Comparison of ENCODE assay signal across 23 cellular contexts in genomic region chr14:56197150-56197549, GRCh38.
"Had no signal": no experiment of that assay in that cellular context is flagged by ENCODE, and none has a peak within 500 bp of the region (broad histone marks: within the 10 kb centered on the region; RNA-seq: fewer than 3 reads in every experiment).

No MANE protein-coding gene starts in this region.

- H3K27me3 Mint-ChIP-seq: naive thymus-derived CD8-positive, alpha-beta T cell; progenitor cell of endocrine pancreas; stimulated activated naive B cell treated with anti-CD40 and anti-IgM and Interleukin-4, amounts not matched to agents 10 μg/mL and 1 μg/mL and 100 μg/mL, for 72 hours had no signal

- H3K4me3 ChIP-seq: dorsolateral prefrontal cortex, heart left ventricle, lung, mucosa of descending colon, pancreas, spleen, stomach, thoracic aorta, transverse colon had no signal

- H3K27ac ChIP-seq: dorsolateral prefrontal cortex, pancreas, spleen, thoracic aorta had no signal

- H3K27ac Mint-ChIP-seq: progenitor cell of endocrine pancreas; stimulated activated naive B cell treated with anti-CD40 and anti-IgM and Interleukin-4, amounts not matched to agents 10 μg/mL and 1 μg/mL and 100 μg/mL, for 72 hours had no signal

- H3K36me3 ChIP-seq: heart left ventricle, pancreas, spleen, stomach, thoracic aorta, transverse colon had no signal

- H3K9me3 Mint-ChIP-seq: naive thymus-derived CD8-positive, alpha-beta T cell; stimulated activated naive B cell treated with anti-CD40 and anti-IgM and Interleukin-4, amounts not matched to agents 10 μg/mL and 1 μg/mL and 100 μg/mL, for 72 hours had no signal

- FAIRE-seq: frontal cortex, pancreas had no signal

- H3K4me3 Mint-ChIP-seq: naive thymus-derived CD8-positive, alpha-beta T cell; stimulated activated naive B cell treated with anti-CD40 and anti-IgM and Interleukin-4, amounts not matched to agents 10 μg/mL and 1 μg/mL and 100 μg/mL, for 72 hours had no signal

- DNase-seq: cortex of kidney; dorsolateral prefrontal cortex; effector CD8-positive, alpha-beta T cell; heart left ventricle; hippocampal formation; left colon; left ventricle myocardium superior; mucosa of descending colon; naive thymus-derived CD8-positive, alpha-beta T cell; pancreas; right cardiac atrium; spleen; stimulated activated CD4-positive, alpha-beta T cell treated with anti-CD3 and anti-CD28 coated beads, Interleukin-15, amount 100 ng/mL, for 24 hours; stimulated activated CD4-positive, alpha-beta T cell treated with anti-CD3 and anti-CD28 coated beads, Interleukin-2, amount 100 ng/mL, for 24 hours; stimulated activated CD4-positive, alpha-beta T cell treated with anti-CD3 and anti-CD28 coated beads, Interleukin-4, amount 100 ng/mL, for 4 hours; stimulated activated naive B cell treated with anti-CD40 and anti-IgM and Interleukin-4, amounts not matched to agents 10 μg/mL and 1 μg/mL and 100 μg/mL, for 72 hours; stomach; substantia nigra; transverse colon had no signal

- ATAC-seq: heart left ventricle; left colon; left ventricle myocardium superior; mucosa of descending colon; naive thymus-derived CD8-positive, alpha-beta T cell; pancreas; right cardiac atrium; stimulated activated naive B cell treated with anti-CD40 and anti-IgM and Interleukin-4, amounts not matched to agents 10 μg/mL and 1 μg/mL and 100 μg/mL, for 72 hours had no signal

- H3K27me3 ChIP-seq: dorsolateral prefrontal cortex, heart left ventricle, pancreas, spleen, stomach, transverse colon had no signal

- H3K9me3 ChIP-seq: heart left ventricle, mucosa of descending colon, pancreas, spleen, stomach, thoracic aorta, transverse colon had no signal

- H3K36me3 Mint-ChIP-seq: stimulated activated naive B cell treated with anti-CD40 and anti-IgM and Interleukin-4, amounts not matched to agents 10 μg/mL and 1 μg/mL and 100 μg/mL, for 72 hours had no signal
